In the genomic region with DNA sequence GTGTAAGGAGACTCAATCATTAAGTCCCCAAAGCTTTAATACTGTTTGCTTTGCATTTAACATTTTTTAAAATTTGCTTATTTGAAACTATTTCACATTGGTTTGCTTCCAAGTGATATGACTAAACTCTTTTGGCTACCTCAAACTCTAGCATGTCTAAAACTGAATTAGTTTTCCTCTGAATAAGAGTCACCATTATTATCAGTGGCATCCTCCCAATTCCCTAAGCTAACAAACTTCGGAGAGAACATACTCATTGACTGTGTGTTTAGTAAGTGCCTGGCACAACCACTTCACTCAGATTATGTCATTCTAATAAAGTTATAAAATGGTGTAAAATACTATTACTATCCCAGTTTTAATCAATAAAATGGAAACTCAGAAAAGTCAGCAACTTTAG, we compare ENCODE assay signal across 9 cellular contexts. TPM values are rescaled to one million over a fixed set of nuclear protein-coding genes. Genes with fewer than 3 reads are reported as not detected.
DNase-seq lines count a peak whose midpoint lies in the region; ATAC-seq and TF ChIP-seq lines count a peak whose summit lies in the region.
"Had no signal": no experiment of that assay in that cellular context is flagged by ENCODE, and none has a peak within 500 bp of the region (broad histone marks: within the 10 kb centered on the region; RNA-seq: fewer than 3 reads in every experiment).

No MANE protein-coding gene starts in this region.

- peaks cover 72% of the 10 kb centered on the region for H3K36me3 Mint-ChIP-seq in activated B cell treated with CpG ODN at 0.5 μM for 24 hours (ENCODE audit: low read depth)
- H3K36me3 Mint-ChIP-seq in endodermal cell (ENCODE audit: low read depth) = peaks cover 36% of the 10 kb centered on the region
- H3K36me3 Mint-ChIP-seq in Calu3 (ENCODE audit: insufficient read depth, unreplicated experiment) = no peaks in the 10 kb centered on the region

- H3K4me1 Mint-ChIP-seq in activated B cell treated with CpG ODN at 0.5 μM for 24 hours = peaks cover 22% of the 10 kb centered on the region
- peaks cover 16% of the 10 kb centered on the region for H3K4me1 Mint-ChIP-seq in endodermal cell
- H3K4me1 Mint-ChIP-seq in Calu3 (ENCODE audit: low read depth, unreplicated experiment) = peaks cover 10% of the 10 kb centered on the region

- BruUV-seq in Calu3 (replicated peaks; lab: Mats Ljungman, UMichigan) = no TSS peak

- H3K9ac ChIP-seq in endodermal cell (ENCODE audit: extremely low read depth, low read length, poor library complexity, severe bottlenecking) = no peak overlapping the region

- ATAC-seq in activated B cell treated with CpG ODN at 0.5 μM for 24 hours (ENCODE audit: low read depth) (no peak), GM18511 (IDR thresholded peaks at IDR 0.05; ENCODE audit: unreplicated experiment) (no peak)

- no peak overlapping the region for H3K4me3 ChIP-seq in endodermal cell (ENCODE audit: low read length)

- peaks cover 3% of the 10 kb centered on the region for H3K36me3 ChIP-seq in endodermal cell (ENCODE audit: control insufficient read depth, insufficient read depth, low read length)

- H3K27ac ChIP-seq in endodermal cell (ENCODE audit: low read depth, low read length) = no peak overlapping the region
- H3K27ac ChIP-seq: C4-2B had no signal

- no peaks in the 10 kb centered on the region for H3K4me1 ChIP-seq in endodermal cell (ENCODE audit: control insufficient read depth, insufficient read depth, low read length)

- H3K4me3 Mint-ChIP-seq in activated B cell treated with CpG ODN at 0.5 μM for 24 hours (no peak overlapping the region), endodermal cell (no peak overlapping the region), Calu3 (ENCODE audit: low read depth, unreplicated experiment) (no peak overlapping the region)

- POLR2A ChIA-PET in activated B cell treated with CpG ODN at 0.5 μM for 24 hours (lab: Charles Lee) = interaction anchor here (1.5 kb wide), 1 partner anchor 22 kb away, joined by 8 read pairs; a partner anchor contains a TSS

- H3K9me3 ChIP-seq in endodermal cell (ENCODE audit: control insufficient read depth, low read length) = no peaks in the 10 kb centered on the region

- H3K9me3 Mint-ChIP-seq in activated B cell treated with CpG ODN at 0.5 μM for 24 hours (no peaks in the 10 kb centered on the region), endodermal cell (no peaks in the 10 kb centered on the region), Calu3 (ENCODE audit: low read depth, unreplicated experiment) (no peaks in the 10 kb centered on the region)

- H3K27me3 Mint-ChIP-seq in activated B cell treated with CpG ODN at 0.5 μM for 24 hours (no peaks in the 10 kb centered on the region), endodermal cell (ENCODE audit: insufficient read depth) (no peaks in the 10 kb centered on the region), Calu3 (ENCODE audit: unreplicated experiment) (no peaks in the 10 kb centered on the region)

- H3K27ac Mint-ChIP-seq in activated B cell treated with CpG ODN at 0.5 μM for 24 hours = peak overlapping the region; percentile 41
- no peak overlapping the region for H3K27ac Mint-ChIP-seq in endodermal cell
- H3K27ac Mint-ChIP-seq in Calu3 (ENCODE audit: unreplicated experiment) = no peak overlapping the region

- TF ChIP-seq CTCF in activated B cell treated with CpG ODN at 0.5 μM for 24 hours (IDR thresholded peaks at IDR 0.05) (no peak), endodermal cell (conservative IDR thresholded peaks at IDR 0.05) (no peak), Calu3 (IDR thresholded peaks at IDR 0.05; ENCODE audit: unreplicated experiment) (no peak)

- CTCF ChIA-PET in activated B cell treated with CpG ODN at 0.5 μM for 24 hours (lab: Charles Lee) (no interaction called here), Calu3 (lab: Charles Lee) (no interaction called here)

- no peaks in the 10 kb centered on the region for H3K27me3 ChIP-seq in endodermal cell (ENCODE audit: control insufficient read depth, insufficient read depth, low read length, poor library complexity, severe bottlenecking)

- DNase-seq in AG08395 (ENCODE audit: low spot score) (peak; percentile 63), activated B cell treated with CpG ODN at 0.5 μM for 24 hours (no peak), fibroblast of gingiva (ENCODE audit: low read depth) (peak; percentile 70), pulmonary artery endothelial cell (ENCODE audit: low read depth, low spot score) (peak; percentile 26), T-helper 1 cell (no peak), endodermal cell (no peak), Calu3 (no peak)

- intact Hi-C loops in activated B cell treated with CpG ODN at 0.5 μM for 24 hours (cut with micrococcal nuclease) = no loop called here
- intact Hi-C loops in Calu3 (cut with micrococcal nuclease; ENCODE audit: unreplicated experiment) = no loop called here

- no CpG with 5 or more reads among the region's 1 CpG for WGBS in endodermal cell (ENCODE audit: insufficient coverage in 1 of 2, insufficient read length in 1 of 2), 2 experiments

RNA-seq across cellular contexts. Expression of a gene that starts 21.9 kb away (rescaled TPM):
- 73.8 and 96.8 TPM in 2 replicates for total RNA-seq in activated B cell treated with CpG ODN at 0.5 μM for 24 hours
- 26.9 and 41.7 TPM in 2 replicates for total RNA-seq in pulmonary artery endothelial cell
- total RNA-seq in endodermal cell = 10 to 100 TPM; 18.6 to 27.8 TPM
- 18.2 TPM for polyA plus RNA-seq in endodermal cell (2013, experiment 1 of 2)
- polyA plus RNA-seq in endodermal cell (2013, experiment 2 of 2) = 17.5 TPM
- total RNA-seq in Calu3 (2022) = 21.8 and 22.2 TPM in 2 replicates

Comparison
In these comparisons a context has a peak if more than half of its experiments do, and no peak if none do; other contexts are left out.
1. DNase-seq: peak in AG08395 (single experiment), fibroblast of gingiva (single experiment) and pulmonary artery endothelial cell (single experiment); none in activated B cell treated with CpG ODN at 0.5 μM for 24 hours (single experiment), T-helper 1 cell (0 of 5), endodermal cell (single experiment) and Calu3 (single experiment).